ENCODE assay signal across 12 cellular contexts in the genomic region with DNA sequence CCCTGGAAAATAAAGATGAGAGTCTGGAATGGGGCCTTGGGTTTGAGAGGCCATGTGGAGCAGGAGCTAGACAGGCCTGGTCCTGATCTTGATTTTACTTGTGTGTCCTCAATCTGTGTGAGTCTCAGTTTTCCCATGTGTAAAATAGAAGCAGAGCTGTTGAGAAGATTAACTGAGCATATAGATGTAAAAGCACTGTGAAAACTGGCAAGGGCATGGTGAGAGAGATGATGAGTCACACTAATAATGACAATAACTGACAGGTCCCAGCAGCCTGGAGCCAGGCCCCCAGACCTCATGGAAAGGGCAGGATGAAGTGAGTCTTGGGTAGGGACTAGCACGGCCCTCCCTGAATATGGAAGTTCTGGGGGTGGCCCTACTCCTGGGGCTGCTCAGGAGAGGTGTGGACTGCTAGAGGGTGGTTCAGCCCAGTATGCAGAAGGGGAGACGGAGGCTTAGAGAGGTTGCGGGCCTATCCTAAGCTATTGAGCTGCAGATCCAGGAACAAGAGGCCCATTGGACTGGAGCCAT. TPM values are rescaled to one million over a fixed set of nuclear protein-coding genes. Genes with fewer than 3 reads are reported as not detected.
DNase-seq lines count a peak whose midpoint lies in the region; ATAC-seq, FAIRE-seq and TF ChIP-seq lines count a peak whose summit lies in the region.
"Had no signal": no experiment of that assay in that cellular context is flagged by ENCODE, and none has a peak within 500 bp of the region (broad histone marks: within the 10 kb centered on the region; RNA-seq: fewer than 3 reads in every experiment).

No MANE protein-coding gene starts in this region.

- peak overlapping the region; percentile 24 for H3K4ac ChIP-seq in H1 (replicated peaks; ENCODE audit: insufficient read length, low read depth, low read length)
- H3K4ac ChIP-seq in trophoblast cell (ENCODE audit: low read depth, low read length), result peak overlapping the region; percentile 41

- no peak overlapping the region for H3K9ac ChIP-seq in H1 (replicated peaks in 1 of 4; ENCODE audit: extremely low read depth in 1 of 4, low read depth in 3 of 4, low read length in 3 of 4)
- no peak overlapping the region for H3K9ac ChIP-seq in trophoblast cell (ENCODE audit: low read length)

- H3K27ac Mint-ChIP-seq in activated CD4-positive, alpha-beta T cell treated with anti-CD3 and anti-CD28 coated beads for 36 hours, result peak overlapping the region; percentile 58
- H3K27ac Mint-ChIP-seq: activated naive CD4-positive, alpha-beta T cell treated with anti-CD3 and anti-CD28 coated beads, Interleukin-2, amount 50 U/mL, for 24 hours; T-helper 2 cell treated with Interferon-gamma antibody and Interleukin-4, amounts not matched to agents 5 μg/mL and 100 μg/mL, for 36 hours had no signal

- H3K4me1 ChIP-seq in H1 (replicated peaks in 1 of 4; ENCODE audit: control insufficient read depth in 3 of 4, insufficient read depth in 4 of 4, low read length in 3 of 4) (peaks cover 20 to 37% (median 23%) of the 10 kb centered on the region in 4 experiments), trophoblast cell (ENCODE audit: control insufficient read depth in 1 of 2, insufficient read depth in 2 of 2, low read length in 2 of 2) (peaks cover 32 to 33% of the 10 kb centered on the region in 2 experiments), upper lobe of left lung (peaks cover 24 to 52% (median 38%) of the 10 kb centered on the region in 4 donors)

- CTCF ChIA-PET in activated CD4-positive, alpha-beta T cell treated with anti-CD3 and anti-CD28 coated beads for 36 hours (lab: Charles Lee), result interaction anchor here (0.5 to 6.7 kb wide), 55 partner anchors 10 to 740 kb away, joined by 3 to 172 read pairs (median 4); a partner anchor contains a TSS
- CTCF ChIA-PET in H1 (lab: Charles Lee; ENCODE audit: partially characterized antibody), result interaction anchor here (0.6 to 37.8 kb wide), 51 partner anchors 11 to 598 kb away, joined by 3 to 1807 read pairs (median 10); a partner anchor contains a TSS

- peak overlapping the region; percentile 43; the same call in 1 of the 2 replicates for H2BK12ac ChIP-seq in H1 (ENCODE audit: low read depth, low read length)
- peak overlapping the region; percentile 85 for H2BK12ac ChIP-seq in trophoblast cell (ENCODE audit: low read length)

- H3K27me3 ChIP-seq in H1 (replicated peaks in 1 of 4; ENCODE audit: control insufficient read depth in 3 of 4, extremely low read depth in 1 of 4, insufficient read depth in 3 of 4, low read length in 3 of 4) (no peaks in the 10 kb centered on the region), trophoblast cell (ENCODE audit: insufficient read depth, low read length) (no peaks in the 10 kb centered on the region), upper lobe of left lung (no peaks in the 10 kb centered on the region)

- no peaks in the 10 kb centered on the region for H3K27me3 Mint-ChIP-seq in activated CD4-positive, alpha-beta T cell treated with anti-CD3 and anti-CD28 coated beads for 36 hours
- H3K27me3 Mint-ChIP-seq: activated naive CD4-positive, alpha-beta T cell treated with anti-CD3 and anti-CD28 coated beads, Interleukin-2, amount 50 U/mL, for 24 hours had no signal

- peaks cover 3 to 6% of the 10 kb centered on the region in 2 experiments for H4K20me1 ChIP-seq in H1 (replicated peaks in 1 of 2; ENCODE audit: control insufficient read depth in 1 of 2, insufficient read depth in 2 of 2, low read length in 2 of 2)

- FAIRE-seq in RCC 7860 (lab: Jason Lieb, UNC) (no peak), H1 (lab: Jason Lieb, UNC) (no peak)

- H4K12ac ChIP-seq in trophoblast cell (ENCODE audit: low read depth, low read length), result peak overlapping the region; percentile 2

- H3K36me3 ChIP-seq in H1 (ENCODE audit: control insufficient read depth in 2 of 4, insufficient read depth in 4 of 4, low read length in 3 of 4) (no peaks in the 10 kb centered on the region), trophoblast cell (ENCODE audit: control insufficient read depth in 1 of 2, insufficient read depth in 2 of 2, low read length in 2 of 2) (no peaks in the 10 kb centered on the region), upper lobe of left lung (peaks cover 0 to 5% (median 0%) of the 10 kb centered on the region in 4 donors)
- H3K36me3 ChIP-seq: thoracic aorta had no signal

- TF ChIP-seq POLR2A in H1 (IDR thresholded peaks at IDR 0.05; ENCODE audit: control extremely low read depth in 1 of 2, low read depth in 2 of 2, low read length in 2 of 2), result no peak
- no peak for TF ChIP-seq POLR2A in upper lobe of left lung (IDR thresholded peaks at IDR 0.05)

- no peak overlapping the region for H3K56ac ChIP-seq in H1 (replicated peaks; ENCODE audit: insufficient read length, low read depth, low read length)

- H3K23ac ChIP-seq in H1 (ENCODE audit: insufficient read length) (no peak overlapping the region), trophoblast cell (ENCODE audit: low read length) (no peak overlapping the region)

- no peak for TF ChIP-seq CTCF in H1 (IDR thresholded peaks at IDR 0.05; ENCODE audit: control extremely low read depth in 1 of 3, insufficient read depth in 1 of 3, low read depth in 1 of 3, low read length in 3 of 3)
- TF ChIP-seq CTCF in upper lobe of left lung (IDR thresholded peaks at IDR 0.05), result peak in 1 of 6 experiments; percentile 6

- no peak for TF ChIP-seq RAD21 in H1 (IDR thresholded peaks at IDR 0.05 in 1 of 2, conservative IDR thresholded peaks at IDR 0.05 in 1 of 2; ENCODE audit: low read depth in 2 of 2, low read length in 2 of 2)

- peak overlapping the region; percentile 50 for H4K91ac ChIP-seq in H1 (replicated peaks; ENCODE audit: insufficient read length, low read length)
- H4K91ac ChIP-seq in trophoblast cell (ENCODE audit: low read depth, low read length), result peak overlapping the region; percentile 78

- H2BK5ac ChIP-seq in H1 (ENCODE audit: low read depth, low read length), result peak overlapping the region; percentile 15; the same call in 1 of the 2 replicates
- peak overlapping the region; percentile 90 for H2BK5ac ChIP-seq in trophoblast cell (ENCODE audit: low read depth, low read length, poor library complexity)

- H3K36me3 Mint-ChIP-seq in activated CD4-positive, alpha-beta T cell treated with anti-CD3 and anti-CD28 coated beads for 36 hours (ENCODE audit: low read depth), result no peaks in the 10 kb centered on the region
- H3K36me3 Mint-ChIP-seq: activated naive CD4-positive, alpha-beta T cell treated with anti-CD3 and anti-CD28 coated beads, Interleukin-2, amount 50 U/mL, for 24 hours had no signal

- 0 out of 8 replicates have a peak overlapping the region, but pooled peaks of 1 of the 4 experiments have one; percentile 6 for H3K4me3 ChIP-seq in H1 (ENCODE audit: extremely low read depth in 1 of 4, insufficient read depth in 2 of 4, low read depth in 3 of 4, low read length in 4 of 4)
- H3K4me3 ChIP-seq in trophoblast cell (ENCODE audit: low read depth, low read length), result no peak overlapping the region
- no peak overlapping the region for H3K4me3 ChIP-seq in upper lobe of left lung
- H3K4me3 ChIP-seq: lung, thoracic aorta had no signal

- H2AFZ ChIP-seq in H1 (ENCODE audit: low read length) (no peak overlapping the region), trophoblast cell (ENCODE audit: insufficient read depth, low read length, poor library complexity) (no peak overlapping the region)

- H3K79me1 ChIP-seq in H1 (ENCODE audit: low read depth, low read length), result no peaks in the 10 kb centered on the region
- peaks cover 40% of the 10 kb centered on the region for H3K79me1 ChIP-seq in trophoblast cell (ENCODE audit: low read length)

- intact Hi-C loops in activated CD4-positive, alpha-beta T cell treated with anti-CD3 and anti-CD28 coated beads for 36 hours (cut with DNase I, micrococcal nuclease), result loop anchor here (1.0 to 10.0 kb wide), 8 partner anchors 50 to 310 kb away; a partner anchor contains a TSS

- POLR2A ChIA-PET in activated CD4-positive, alpha-beta T cell treated with anti-CD3 and anti-CD28 coated beads for 36 hours (lab: Charles Lee), result interaction anchor here (2.3 kb wide), 1 partner anchor 55 kb away, joined by 7 read pairs; no protein-coding TSS in a partner anchor
- POLR2A ChIA-PET in H1 (lab: Charles Lee; ENCODE audit: partially characterized antibody), result interaction anchor here (0.7 to 6.4 kb wide), 18 partner anchors 8 to 256 kb away, joined by 3 to 97 read pairs (median 3); no protein-coding TSS in a partner anchor

- WGBS in H1 (ENCODE audit: extremely low coverage in 1 of 2, insufficient coverage in 1 of 2, insufficient read length in 1 of 2, insufficient replicate concordance in 2 of 2, low coverage in 1 of 2, low lambda C conversion rate in 2 of 2, missing lambda C conversion rate in 1 of 2), 2 experiments, result 70% methylated on average over 3 of the region's 3 CpGs; no CpG with 5 or more reads in 1 of the 2 experiments
- no CpG with 5 or more reads among the region's 3 CpGs for WGBS in trophoblast cell (ENCODE audit: extremely low coverage, insufficient coverage, insufficient read length)
- WGBS in upper lobe of left lung, 2 donors, result 40 to 71% methylated on average over 1 to 3 of the region's 3 CpGs

- H3K18ac ChIP-seq in H1 (ENCODE audit: extremely low read depth, low read length) (peak overlapping the region; percentile 5; the same call in 1 of the 2 replicates), trophoblast cell (ENCODE audit: low read length) (peak overlapping the region; percentile 58)

- TF ChIP-seq EP300 in H1 (IDR thresholded peaks at IDR 0.05; ENCODE audit: borderline replicate concordance in 1 of 2, low read depth in 2 of 2, low read length in 2 of 2) (no peak), upper lobe of left lung (IDR thresholded peaks at IDR 0.05) (no peak)

- no peak overlapping the region for H2BK120ac ChIP-seq in H1 (replicated peaks; ENCODE audit: low read depth, low read length)
- H2BK120ac ChIP-seq in trophoblast cell (ENCODE audit: insufficient read depth, low read length, poor library complexity), result peak overlapping the region; percentile 88

- DNase-seq in activated CD4-positive, alpha-beta T cell treated with anti-CD3 and anti-CD28 coated beads for 36 hours, result no peak
- no peak for DNase-seq in activated CD4-positive, alpha-beta T cell treated with anti-CD3 and anti-CD28 coated beads, Interleukin-2, amount 50 U/mL, for 48 hours
- DNase-seq in RCC 7860 (ENCODE audit: low spot score) (peak; percentile 52), H1 (ENCODE audit: low read depth in 1 of 2, low spot score in 2 of 2) (no peak), trophoblast cell (no peak), upper lobe of left lung (no peak), NCI-H1105 treated with DMSO at 0.1 percent for 48 hours (lab: John Stamatoyannopoulos, UW) (no peak), NCI-H748 (lab: John Stamatoyannopoulos, UW; ENCODE audit: unreplicated experiment) (no peak)

- no peak overlapping the region for H2AK5ac ChIP-seq in H1 (ENCODE audit: low read depth, low read length)
- peak overlapping the region; percentile 38 for H2AK5ac ChIP-seq in trophoblast cell (ENCODE audit: low read length)

- H2BK15ac ChIP-seq in H1 (ENCODE audit: low read length), result no peak overlapping the region; the same call in 1 of the 2 replicates

- no peaks in the 10 kb centered on the region for H3K9me3 ChIP-seq in H1 (ENCODE audit: insufficient read depth in 2 of 2, low read depth in 1 of 2, low read length in 1 of 2)
- peaks cover 2% of the 10 kb centered on the region for H3K9me3 ChIP-seq in trophoblast cell (ENCODE audit: insufficient read depth, low read depth, low read length)
- H3K9me3 ChIP-seq in upper lobe of left lung, result no peaks in the 10 kb centered on the region
- H3K9me3 ChIP-seq: thoracic aorta had no signal

- H3K4me1 Mint-ChIP-seq in activated CD4-positive, alpha-beta T cell treated with anti-CD3 and anti-CD28 coated beads for 36 hours, result peaks cover 10% of the 10 kb centered on the region

- peak overlapping the region; percentile 5 for H4K5ac ChIP-seq in H1 (ENCODE audit: insufficient read length, low read depth, low read length)

- H3K4me2 ChIP-seq in H1 (ENCODE audit: insufficient read depth in 1 of 2, low read depth in 2 of 2, low read length in 2 of 2) (peak overlapping the region; percentile 4 to 61; a peak in 3 of 4 replicates), trophoblast cell (ENCODE audit: low read length) (peak overlapping the region; percentile 46)

- H3K14ac ChIP-seq in H1 (ENCODE audit: insufficient read length) (no peak overlapping the region), trophoblast cell (ENCODE audit: low read length) (peak overlapping the region; percentile 44)

- H3K23me2 ChIP-seq in H1 (ENCODE audit: low read depth, low read length), result peaks cover 8% of the 10 kb centered on the region

- no peak for ATAC-seq in activated CD4-positive, alpha-beta T cell treated with anti-CD3 and anti-CD28 coated beads for 36 hours
- ATAC-seq in upper lobe of left lung (ENCODE audit: low FRiP score in 2 of 2), result no peak

- no peak overlapping the region for H3K27ac ChIP-seq in H1 (ENCODE audit: low read depth, low read length)
- peak overlapping the region; percentile 84 for H3K27ac ChIP-seq in trophoblast cell (ENCODE audit: low read depth, low read length)
- H3K27ac ChIP-seq in upper lobe of left lung, result peak overlapping the region in 1 of 4 donors; percentile 13
- H3K27ac ChIP-seq: thoracic aorta had no signal

- H2BK20ac ChIP-seq in H1 (ENCODE audit: low read length), result 0 out of 2 replicates have a peak overlapping the region, but pooled peaks have one; percentile 53

- no peaks in the 10 kb centered on the region for H3K9me3 Mint-ChIP-seq in activated CD4-positive, alpha-beta T cell treated with anti-CD3 and anti-CD28 coated beads for 36 hours (ENCODE audit: low read depth)
- H3K9me3 Mint-ChIP-seq: activated naive CD4-positive, alpha-beta T cell treated with anti-CD3 and anti-CD28 coated beads, Interleukin-2, amount 50 U/mL, for 24 hours; T-helper 2 cell treated with Interferon-gamma antibody and Interleukin-4, amounts not matched to agents 5 μg/mL and 100 μg/mL, for 36 hours had no signal

- H4K8ac ChIP-seq in H1 (ENCODE audit: extremely low read depth, insufficient read depth, low read length), result no peak overlapping the region; the same call in 1 of the 2 replicates
- H4K8ac ChIP-seq in trophoblast cell (ENCODE audit: low read depth, low read length), result peak overlapping the region; percentile 12

- H3K79me2 ChIP-seq in H1 (ENCODE audit: control insufficient read depth in 1 of 2, insufficient read depth in 2 of 2, low read length in 2 of 2) (peaks cover 0 to 8% of the 10 kb centered on the region in 2 experiments; a peak in 2 of 4 replicates), trophoblast cell (ENCODE audit: control insufficient read depth, insufficient read depth, low read length, poor library complexity) (peaks cover 19% of the 10 kb centered on the region)

- no peak overlapping the region for H3K4me3 Mint-ChIP-seq in activated CD4-positive, alpha-beta T cell treated with anti-CD3 and anti-CD28 coated beads for 36 hours
- H3K4me3 Mint-ChIP-seq: activated naive CD4-positive, alpha-beta T cell treated with anti-CD3 and anti-CD28 coated beads, Interleukin-2, amount 50 U/mL, for 24 hours; T-helper 2 cell treated with Interferon-gamma antibody and Interleukin-4, amounts not matched to agents 5 μg/mL and 100 μg/mL, for 36 hours had no signal

RNA-seq across cellular contexts. Expression of a gene that starts 2.8 kb away (rescaled TPM):
- total RNA-seq in activated CD4-positive, alpha-beta T cell treated with anti-CD3 and anti-CD28 coated beads for 36 hours, result 10 to 100 TPM; 10.3 to 12.1 TPM
- 35.1 and 39.4 TPM in 2 replicates for total RNA-seq in H1 (2021; fragmentation: NEBNext Ultra II Directional; extraction: Animal tissue kit (Norgen Biotek cat#: 25700))
- 4.4 and 8.6 TPM in 2 replicates for polyA plus RNA-seq in H1 (2011; rRNA removed)
- polyA plus RNA-seq in H1 (2011; cell fraction: cytosol; rRNA removed), result 3.3 TPM
- 17.1 TPM for polyA plus RNA-seq in H1 (2011; cell fraction: nucleus; rRNA removed)
- 18.4 to 23.0 TPM (median 21.1 TPM) in 4 replicates for polyA plus RNA-seq in H1 (2012, experiment 1 of 2)
- 17.0 TPM for polyA plus RNA-seq in H1 (2012, experiment 2 of 2)
- polyA plus RNA-seq in H1 (2013, experiment 1 of 2), result 11.2 TPM
- polyA plus RNA-seq in H1 (2013, experiment 2 of 2), result 11.1 TPM
- 4.4 and 6.1 TPM in 2 replicates for polyA minus RNA-seq in H1 (2011; rRNA and poly(A)+ RNA removed)
- polyA minus RNA-seq in H1 (2011; cell fraction: cytosol; rRNA and poly(A)+ RNA removed), result 11.9 TPM
- 10.5 TPM for polyA minus RNA-seq in H1 (2011; cell fraction: nucleus; rRNA and poly(A)+ RNA removed)
- 37.4 and 37.5 TPM in 2 replicates for polyA plus RNA-seq in trophoblast cell (2013)
- total RNA-seq in upper lobe of left lung, result 10 to 100 TPM; 10.8 to 43.4 (median 26.2) TPM

RNA-seq across cellular contexts. Expression of a gene that starts 28.2 kb away (rescaled TPM):
- under 1 TPM in 1 of 2 experiments, not detected in 1; 0.11 TPM for total RNA-seq in activated CD4-positive, alpha-beta T cell treated with anti-CD3 and anti-CD28 coated beads for 36 hours
- total RNA-seq in H1 (2021; fragmentation: NEBNext Ultra II Directional; extraction: Animal tissue kit (Norgen Biotek cat#: 25700)), result 0.22 and 0.36 TPM in 2 replicates
- polyA plus RNA-seq in H1 (2011; rRNA removed), result 0.86 and 0.95 TPM in 2 replicates
- 0.62 TPM for polyA plus RNA-seq in H1 (2011; cell fraction: cytosol; rRNA removed)
- 1.6 TPM for polyA plus RNA-seq in H1 (2011; cell fraction: nucleus; rRNA removed)
- polyA plus RNA-seq in H1 (2012, experiment 1 of 2), result 0.39 to 0.50 TPM (median 0.42 TPM) in 3 of 4 replicates, not detected in the other
- 0.18 TPM for polyA plus RNA-seq in H1 (2012, experiment 2 of 2)
- 0.34 TPM for polyA plus RNA-seq in H1 (2013, experiment 1 of 2)
- polyA plus RNA-seq in H1 (2013, experiment 2 of 2), result 0.33 TPM
- polyA minus RNA-seq in H1 (2011; rRNA and poly(A)+ RNA removed), result 0.57 and 1.2 TPM in 2 replicates
- polyA minus RNA-seq in H1 (2011; cell fraction: cytosol; rRNA and poly(A)+ RNA removed), result not detected
- polyA minus RNA-seq in H1 (2011; cell fraction: nucleus; rRNA and poly(A)+ RNA removed), result 0.60 TPM
- 0.04 TPM in 1 of 2 replicates, not detected in the other for polyA plus RNA-seq in trophoblast cell (2013)
- total RNA-seq in upper lobe of left lung, result 100 to 1,000 TPM in 5 of 6 donors, 10 to 100 TPM in 1; 59.8 to 234 (median 150) TPM

Comparison
In these comparisons a context has a peak if more than half of its experiments do, and no peak if none do; other contexts are left out.
1. RNA of a gene that starts 28.2 kb away (total RNA-seq): 59.8 to 234 TPM in upper lobe of left lung; 0.22 to 0.36 TPM in H1 and 0.11 TPM in activated CD4-positive, alpha-beta T cell treated with anti-CD3 and anti-CD28 coated beads for 36 hours; every median in the first group is over 10 times any median in the second.